ENCODE assay signal across 8 cellular contexts in genomic region chr5:36878421-36879088, GRCh38. TPM values are rescaled to one million over a fixed set of nuclear protein-coding genes. Genes with fewer than 3 reads are reported as not detected.
DNase-seq lines count a peak whose midpoint lies in the region; ATAC-seq and TF ChIP-seq lines count a peak whose summit lies in the region.

No MANE protein-coding gene starts in this region.

- no peaks in the 10 kb centered on the region for H3K9me3 ChIP-seq in BLaER1
- no peaks in the 10 kb centered on the region for H3K9me3 ChIP-seq in HEK293 (ENCODE audit: control insufficient read depth, insufficient read depth, low read depth, low read length)
- H3K9me3 ChIP-seq in endodermal cell (ENCODE audit: control insufficient read depth, low read length): no peaks in the 10 kb centered on the region
- H3K9me3 ChIP-seq in naive thymus-derived CD4-positive, alpha-beta T cell (ENCODE audit: control insufficient read depth in 2 of 3, low read length in 3 of 3): no peaks in the 10 kb centered on the region

- H3K4me3 Mint-ChIP-seq in endodermal cell: peak overlapping the region; percentile 82
- H3K4me3 Mint-ChIP-seq in naive thymus-derived CD4-positive, alpha-beta T cell: peak overlapping the region; percentile 88 to 97 (median 94)

- H3K27me3 ChIP-seq in BLaER1: no peaks in the 10 kb centered on the region
- H3K27me3 ChIP-seq in endodermal cell (ENCODE audit: control insufficient read depth, insufficient read depth, low read length, poor library complexity, severe bottlenecking): no peaks in the 10 kb centered on the region
- H3K27me3 ChIP-seq in naive thymus-derived CD4-positive, alpha-beta T cell (ENCODE audit: control insufficient read depth in 2 of 2, insufficient read depth in 2 of 2, low read length in 2 of 2): no peaks in the 10 kb centered on the region

- H3K4me1 Mint-ChIP-seq in endodermal cell: peaks cover 28% of the 10 kb centered on the region
- peaks cover 32 to 70% (median 58%) of the 10 kb centered on the region in 7 donors for H3K4me1 Mint-ChIP-seq in naive thymus-derived CD4-positive, alpha-beta T cell

- 0 to 1% methylated on average over 7 to 15 of the region's 15 CpGs for WGBS in endodermal cell (ENCODE audit: insufficient coverage in 1 of 2, insufficient read length in 1 of 2), 2 experiments

- H3K27ac Mint-ChIP-seq in endodermal cell: peak overlapping the region; percentile 21
- peak overlapping the region; percentile 91 to 99 (median 96) for H3K27ac Mint-ChIP-seq in naive thymus-derived CD4-positive, alpha-beta T cell

- H4K20me1 ChIP-seq in BLaER1: peaks cover 87% of the 10 kb centered on the region

- H3K27me3 Mint-ChIP-seq in endodermal cell (ENCODE audit: insufficient read depth): no peaks in the 10 kb centered on the region
- H3K27me3 Mint-ChIP-seq in naive thymus-derived CD4-positive, alpha-beta T cell: no peaks in the 10 kb centered on the region

- H3K27ac ChIP-seq in BLaER1 (0 out of 2 replicates have a peak overlapping the region, but pooled peaks have one; percentile 0), HEK293 (ENCODE audit: extremely low read depth, low read depth, low read length) (peak overlapping the region; percentile 99; the same call in 1 of the 2 replicates), endodermal cell (ENCODE audit: low read depth, low read length) (peak overlapping the region; percentile 27)
- peak overlapping the region; percentile 98 for H3K27ac ChIP-seq in naive thymus-derived CD4-positive, alpha-beta T cell (ENCODE audit: low read depth, low read length)

- peak overlapping the region; percentile 98 for H3K9ac ChIP-seq in BLaER1
- H3K9ac ChIP-seq in endodermal cell (ENCODE audit: extremely low read depth, low read length, poor library complexity, severe bottlenecking): peak overlapping the region; percentile 91

- intact Hi-C loops in naive thymus-derived CD4-positive, alpha-beta T cell (cut with micrococcal nuclease): loop anchor here (5.0 to 10.0 kb wide), 5 partner anchors 234 to 1576 kb away; partner anchors contain the start of gene IL7R (in 1 of the 2)

- ATAC-seq in naive thymus-derived CD4-positive, alpha-beta T cell: no peak
- ATAC-seq in HG03520 (IDR thresholded peaks at IDR 0.05; ENCODE audit: unreplicated experiment): no peak
- ATAC-seq in HG03139 (IDR thresholded peaks at IDR 0.05; ENCODE audit: unreplicated experiment): no peak
- ATAC-seq in GM19455 (IDR thresholded peaks at IDR 0.05; ENCODE audit: unreplicated experiment): no peak

- no peaks in the 10 kb centered on the region for H3K9me3 Mint-ChIP-seq in endodermal cell
- H3K9me3 Mint-ChIP-seq in naive thymus-derived CD4-positive, alpha-beta T cell: no peaks in the 10 kb centered on the region

- H3K4me2 ChIP-seq in BLaER1: peak overlapping the region; percentile 74

- H3K36me3 Mint-ChIP-seq in endodermal cell (ENCODE audit: low read depth): no peaks in the 10 kb centered on the region
- peaks cover 0 to 9% (median 0%) of the 10 kb centered on the region in 5 donors for H3K36me3 Mint-ChIP-seq in naive thymus-derived CD4-positive, alpha-beta T cell

- H3K4me1 ChIP-seq in BLaER1 (peaks cover 33% of the 10 kb centered on the region), HEK293 (ENCODE audit: control insufficient read depth, insufficient read depth, low read length) (peaks cover 13% of the 10 kb centered on the region), endodermal cell (ENCODE audit: control insufficient read depth, insufficient read depth, low read length) (peaks cover 6% of the 10 kb centered on the region)
- H3K4me1 ChIP-seq in naive thymus-derived CD4-positive, alpha-beta T cell (ENCODE audit: control insufficient read depth in 2 of 2, insufficient read depth in 2 of 2, low read length in 2 of 2): peaks cover 32 to 41% of the 10 kb centered on the region in 2 donors

- no peaks in the 10 kb centered on the region for H3K36me3 ChIP-seq in BLaER1
- H3K36me3 ChIP-seq in HEK293 (ENCODE audit: control insufficient read depth in 2 of 2, insufficient read depth in 1 of 2, low read length in 2 of 2): no peaks in the 10 kb centered on the region
- peaks cover 4% of the 10 kb centered on the region for H3K36me3 ChIP-seq in endodermal cell (ENCODE audit: control insufficient read depth, insufficient read depth, low read length)
- peaks cover 0 to 14% (median 0%) of the 10 kb centered on the region in 3 experiments for H3K36me3 ChIP-seq in naive thymus-derived CD4-positive, alpha-beta T cell (ENCODE audit: control insufficient read depth in 2 of 3, insufficient read depth in 3 of 3, low read length in 3 of 3)

- POLR2A ChIA-PET in HEK293 (lab: Yijun Ruan, JAX): interaction anchor here (0.6 to 4.7 kb wide), 4 partner anchors 11 to 157 kb away, joined by 3 to 22 read pairs (median 4); no protein-coding TSS in a partner anchor
- POLR2A ChIA-PET in naive thymus-derived CD4-positive, alpha-beta T cell (lab: Charles Lee): interaction anchor here (0.7 to 2.6 kb wide), 2 partner anchors 492 to 500 kb away, joined by 3 to 8 read pairs; partner anchors contain the start of genes NUP155 and WDR70

- peak; percentile 15 for DNase-seq in SHP77 treated with DMSO at 0.1 percent for 48 hours (lab: John Stamatoyannopoulos, UW)
- peak; percentile 87 for DNase-seq in endodermal cell
- DNase-seq in naive thymus-derived CD4-positive, alpha-beta T cell: no peak

- H3K4me3 ChIP-seq in BLaER1: peak overlapping the region; percentile 91
- H3K4me3 ChIP-seq in HEK293 (ENCODE audit: low read depth, low read length): peak overlapping the region; percentile 95
- peak overlapping the region; percentile 95 for H3K4me3 ChIP-seq in endodermal cell (ENCODE audit: low read length)
- H3K4me3 ChIP-seq in naive thymus-derived CD4-positive, alpha-beta T cell (ENCODE audit: low read length): peak overlapping the region; percentile 86

- no peak for TF ChIP-seq CTCF in HEK293 (tag by site-specific recombination; IDR thresholded peaks at IDR 0.05)
- TF ChIP-seq CTCF in endodermal cell (conservative IDR thresholded peaks at IDR 0.05): no peak

- CTCF ChIA-PET in HEK293 (lab: Yijun Ruan, JAX): interaction anchor here (0.7 to 2.9 kb wide), 4 partner anchors 10 to 128 kb away, joined by 3 to 8 read pairs (median 3); no protein-coding TSS in a partner anchor
- CTCF ChIA-PET in naive thymus-derived CD4-positive, alpha-beta T cell (lab: Charles Lee): no interaction called here

TF ChIP-seq in HEK293, 187 proteins besides CTCF, POLR2A, EP300 and RAD21 (continues in another document):
- TF ChIP-seq ZSCAN4 (tag by site-specific recombination; IDR thresholded peaks at IDR 0.05) (no peak), MEIS1 (CRISPR knock-in tag; IDR thresholded peaks at IDR 0.05; ENCODE audit: borderline replicate concordance) (no peak), ZXDB (tag by site-specific recombination; IDR thresholded peaks at IDR 0.05) (peak; percentile 94), KLF8 (tag by site-specific recombination; IDR thresholded peaks at IDR 0.05) (no peak), GFI1B (tag by site-specific recombination; IDR thresholded peaks at IDR 0.05) (peak; percentile 95), ZNF488 (tag by site-specific recombination; IDR thresholded peaks at IDR 0.05) (no peak), HOXD13 (CRISPR knock-in tag; IDR thresholded peaks at IDR 0.05; ENCODE audit: borderline replicate concordance) (no peak), ZNF561 (tag by site-specific recombination; IDR thresholded peaks at IDR 0.05; ENCODE audit: borderline replicate concordance) (0 out of 2 replicates have a peak, but pooled peaks have one; percentile 77), PRDM4 (tag by site-specific recombination; IDR thresholded peaks at IDR 0.05) (0 out of 2 replicates have a peak, but pooled peaks have one; percentile 31), ZNF610 (tag by site-specific recombination; IDR thresholded peaks at IDR 0.05; ENCODE audit: borderline replicate concordance) (no peak)

RNA-seq across cellular contexts. Expression of gene NIPBL, which starts 2.0 kb away (rescaled TPM):
- total RNA-seq in endodermal cell: 10 to 100 TPM; 63.3 to 65.8 TPM
- 51.1 TPM for polyA plus RNA-seq in endodermal cell (2013, experiment 1 of 2)
- 46.3 TPM for polyA plus RNA-seq in endodermal cell (2013, experiment 2 of 2)
- 100 to 1,000 TPM in 4 of 5 experiments, 10 to 100 TPM in 1; 68.9 to 123 (median 112) TPM for total RNA-seq in naive thymus-derived CD4-positive, alpha-beta T cell
- polyA plus RNA-seq in naive thymus-derived CD4-positive, alpha-beta T cell: 10 to 100 TPM; 28.2 to 43.0 TPM

Comparison
In these comparisons a context has a peak if more than half of its experiments do, and no peak if none do; other contexts are left out.
1. H3K27ac ChIP-seq: peak in every context shown above with its lines; median percentile 99 in HEK293; 98 in naive thymus-derived CD4-positive, alpha-beta T cell; 27 in endodermal cell; 0 in BLaER1.
2. DNase-seq: peak in SHP77 treated with DMSO at 0.1 percent for 48 hours (single experiment) and endodermal cell (single experiment); none in naive thymus-derived CD4-positive, alpha-beta T cell (0 of 9).
3. Peak in every context shown above with its lines, with median percentiles within 50 percentile points of each other: H3K4me3 ChIP-seq.